32 cellular contexts compared by ENCODE assay signal in genomic region chr6:38525888-38526287, GRCh38.
"Had no signal": no experiment of that assay in that cellular context is flagged by ENCODE, and none has a peak within 500 bp of the region (broad histone marks: within the 10 kb centered on the region; RNA-seq: fewer than 3 reads in every experiment).

No MANE protein-coding gene starts in this region.

- H3K27ac Mint-ChIP-seq: activated B cell treated with CpG ODN at 0.5 μM for 24 hours; activated CD4-positive, alpha-beta memory T cell treated with anti-CD3 and anti-CD28 coated beads for 36 hours; activated CD4-positive, alpha-beta T cell treated with anti-CD3 and anti-CD28 coated beads, Interleukin-2, amount 10 ng/mL, durations not matched to agents 24 days and 14 days; activated CD8-positive, alpha-beta T cell treated with anti-CD3 and anti-CD28 coated beads for 36 hours; activated naive CD4-positive, alpha-beta T cell treated with anti-CD3 and anti-CD28 coated beads for 36 hours; activated naive CD8-positive, alpha-beta T cell treated with anti-CD3 and anti-CD28 coated beads for 36 hours; activated T-cell treated with anti-CD3 and anti-CD28 coated beads, Interleukin-2, amount 50 U/mL, for 72 hours; activated T-helper 1 cell treated with anti-CD3 and anti-CD28 coated beads, Interleukin-12 subunit alpha, Interleukin-12 subunit beta, Interleukin-2, Interleukin-4 antibody, amounts not matched to agents 30 ng/mL and 10 ng/mL and 1 ng/mL, durations not matched to agents 14 hours and 24 hours and 36 hours; activated T-helper 17 cell treated with anti-CD3 and anti-CD28 coated beads, Interleukin-2, amount 50 U/mL, for 72 hours; T-helper 2 cell treated with Interferon-gamma antibody and Interleukin-4, amounts not matched to agents 5 μg/mL and 100 μg/mL, for 36 hours had no signal

- H3K4me1 Mint-ChIP-seq: activated CD4-positive, alpha-beta T cell treated with anti-CD3 and anti-CD28 coated beads, Interleukin-2, amount 10 ng/mL, durations not matched to agents 24 days and 14 days; activated naive CD8-positive, alpha-beta T cell treated with anti-CD3 and anti-CD28 coated beads for 36 hours had no signal

- H3K27me3 ChIP-seq: adrenal gland, body of pancreas, brain microvascular endothelial cell, breast epithelium had no signal

- ATAC-seq: activated CD8-positive, alpha-beta T cell treated with anti-CD3 and anti-CD28 coated beads for 36 hours; activated naive CD4-positive, alpha-beta T cell treated with anti-CD3 and anti-CD28 coated beads, Interleukin-2, amount 50 U/mL, for 72 hours; activated T-cell treated with anti-CD3 and anti-CD28 coated beads, Interleukin-2, amount 50 U/mL, for 4 hours; activated T-cell treated with anti-CD3 and anti-CD28 coated beads, Interleukin-2, amount 50 U/mL, for 72 hours; activated T-helper 17 cell treated with anti-CD3 and anti-CD28 coated beads, Interleukin-2, amount 50 U/mL, for 72 hours; body of pancreas had no signal

- H3K36me3 ChIP-seq: adrenal gland, brain microvascular endothelial cell, breast epithelium had no signal

- H3K4me3 ChIP-seq: adrenal gland, body of pancreas, breast epithelium had no signal

- H3K4me3 Mint-ChIP-seq: activated B cell treated with CpG ODN at 0.5 μM for 24 hours; activated CD4-positive, alpha-beta memory T cell treated with anti-CD3 and anti-CD28 coated beads for 36 hours; activated CD4-positive, alpha-beta T cell treated with anti-CD3 and anti-CD28 coated beads, Interleukin-2, amount 10 ng/mL, durations not matched to agents 24 days and 14 days; activated CD8-positive, alpha-beta T cell treated with anti-CD3 and anti-CD28 coated beads for 36 hours; activated naive CD4-positive, alpha-beta T cell treated with anti-CD3 and anti-CD28 coated beads for 36 hours; activated naive CD8-positive, alpha-beta T cell treated with anti-CD3 and anti-CD28 coated beads for 36 hours; activated T-cell treated with anti-CD3 and anti-CD28 coated beads, Interleukin-2, amount 50 U/mL, for 4 hours; activated T-cell treated with anti-CD3 and anti-CD28 coated beads, Interleukin-2, amount 50 U/mL, for 72 hours; activated T-helper 1 cell treated with anti-CD3 and anti-CD28 coated beads, Interleukin-12 subunit alpha, Interleukin-12 subunit beta, Interleukin-2, Interleukin-4 antibody, amounts not matched to agents 30 ng/mL and 10 ng/mL and 1 ng/mL, durations not matched to agents 14 hours and 24 hours and 36 hours; activated T-helper 17 cell treated with anti-CD3 and anti-CD28 coated beads, Interleukin-2, amount 50 U/mL, for 72 hours; T-helper 2 cell treated with Interferon-gamma antibody and Interleukin-4, amounts not matched to agents 5 μg/mL and 100 μg/mL, for 36 hours had no signal

- H3K27me3 Mint-ChIP-seq: activated B cell treated with CpG ODN at 0.5 μM for 24 hours; activated CD4-positive, alpha-beta memory T cell treated with anti-CD3 and anti-CD28 coated beads for 36 hours; activated CD4-positive, alpha-beta T cell treated with anti-CD3 and anti-CD28 coated beads, Interleukin-2, amount 10 ng/mL, durations not matched to agents 24 days and 14 days; activated CD8-positive, alpha-beta T cell treated with anti-CD3 and anti-CD28 coated beads for 36 hours; activated naive CD8-positive, alpha-beta T cell treated with anti-CD3 and anti-CD28 coated beads for 36 hours; activated T-helper 17 cell treated with anti-CD3 and anti-CD28 coated beads, Interleukin-2, amount 50 U/mL, for 72 hours had no signal

- H3K4me1 ChIP-seq: body of pancreas, breast epithelium had no signal

- DNase-seq: activated B cell treated with CpG ODN at 0.5 μM for 24 hours; activated CD4-positive, alpha-beta memory T cell treated with anti-CD3 and anti-CD28 coated beads for 36 hours; activated CD4-positive, alpha-beta T cell treated with anti-CD3 and anti-CD28 coated beads for 4 hours; activated CD4-positive, alpha-beta T cell treated with anti-CD3 and anti-CD28 coated beads, Interleukin-2, amount 10 ng/mL, durations not matched to agents 24 days and 14 days; activated CD4-positive, alpha-beta T cell treated with anti-CD3 and anti-CD28 coated beads, Interleukin-2, amount 50 U/mL, for 1 hour; activated CD4-positive, alpha-beta T cell treated with anti-CD3 and anti-CD28 coated beads, Interleukin-2, amount 50 U/mL, for 4 hours; activated CD4-positive, CD25-positive, alpha-beta regulatory T cell treated with anti-CD3 and anti-CD28 coated beads, Interleukin-2, amount 50 U/mL, for 72 hours; activated CD8-positive, alpha-beta memory T cell treated with anti-CD3 and anti-CD28 coated beads, Interleukin-2, amount 50 U/mL, for 4 hours; activated CD8-positive, alpha-beta T cell treated with anti-CD3 and anti-CD28 coated beads for 36 hours; activated effector memory CD4-positive, alpha-beta T cell treated with anti-CD3 and anti-CD28 coated beads, Interleukin-2, amount 50 U/mL, for 16 hours; activated gamma-delta T cell treated with Interleukin-2 at 50 U/mL for 16 hours; activated naive CD4-positive, alpha-beta T cell; activated naive CD4-positive, alpha-beta T cell treated with anti-CD3 and anti-CD28 coated beads for 36 hours; activated naive CD4-positive, alpha-beta T cell treated with anti-CD3 and anti-CD28 coated beads, Interleukin-2, amount 50 U/mL, for 16 hours; activated naive CD8-positive, alpha-beta T cell treated with anti-CD3 and anti-CD28 coated beads for 36 hours; activated T-cell treated with anti-CD3 and anti-CD28 coated beads for 4 hours; activated T-cell treated with anti-CD3 and anti-CD28 coated beads, Interleukin-2, amount 50 U/mL, for 1 hour; activated T-cell treated with anti-CD3 and anti-CD28 coated beads, Interleukin-2, amount 50 U/mL, for 4 hours; activated T-cell treated with anti-CD3 and anti-CD28 coated beads, Interleukin-2, amount 50 U/mL, for 72 hours; adrenal gland; amniotic stem cell; aorta; body of pancreas; brain microvascular endothelial cell; central memory CD4-positive, alpha-beta T cell; T-helper 2 cell; T-helper 9 cell had no signal

- H3K9me3 ChIP-seq: adrenal gland had no signal
